Comparison of ENCODE assay signal across 8 cellular contexts in genomic region chr6:24720131-24720603, GRCh38. TPM values are rescaled to one million over a fixed set of nuclear protein-coding genes. Genes with fewer than 3 reads are reported as not detected.
DNase-seq lines count a peak whose midpoint lies in the region; ATAC-seq lines count a peak whose summit lies in the region.

No MANE protein-coding gene starts in this region.

- H3K27ac ChIP-seq in ectodermal cell (ENCODE audit: insufficient read depth, low read depth, low read length, poor library complexity, severe bottlenecking): peak overlapping the region; percentile 98

- H3K4me3 ChIP-seq in ectodermal cell (ENCODE audit: insufficient read depth, low read depth, low read length): peak overlapping the region; percentile 98

- no peaks in the 10 kb centered on the region for H3K27me3 ChIP-seq in ectodermal cell (ENCODE audit: control insufficient read depth, insufficient read depth, low read length, poor library complexity, severe bottlenecking)

- peaks cover 11% of the 10 kb centered on the region for H3K36me3 ChIP-seq in ectodermal cell (ENCODE audit: control insufficient read depth, insufficient read depth, low read length)

- ATAC-seq in HG03039 (IDR thresholded peaks at IDR 0.05; ENCODE audit: unreplicated experiment): no peak

- no peaks in the 10 kb centered on the region for H3K4me1 ChIP-seq in ectodermal cell (ENCODE audit: control insufficient read depth, insufficient read depth, low read length)

- DNase-seq in NCI-H446 (lab: John Stamatoyannopoulos, UW) (peak; percentile 57 to 62), NCI-H446 treated with DMSO at 0.1 percent for 48 hours (lab: John Stamatoyannopoulos, UW) (no peak), NCI-H1092 treated with DMSO at 0.1 percent for 48 hours (lab: John Stamatoyannopoulos, UW) (peak; percentile 39), mesenteric fat pad (ENCODE audit: low spot score) (peak; percentile 91)
- DNase-seq in activated CD8-positive, alpha-beta memory T cell treated with anti-CD3 and anti-CD28 coated beads for 1 hour (ENCODE audit: extremely low read depth in 1 of 2, low read depth in 1 of 2): peak; percentile 40 to 63
- peak; percentile 64 to 74 for DNase-seq in stimulated activated CD8-positive, alpha-beta memory T cell treated with anti-CD3 and anti-CD28 coated beads, Interleukin-15, amount 100 ng/mL, for 4 hours (ENCODE audit: low read depth in 2 of 2)

- no peaks in the 10 kb centered on the region for H3K9me3 ChIP-seq in ectodermal cell (ENCODE audit: control insufficient read depth, low read length)

- WGBS in ectodermal cell, 2 experiments: 0 to 1% methylated on average over 39 of the region's 39 CpGs

RNA-seq across cellular contexts. Expression of gene C6orf62, which starts 1.2 kb away (rescaled TPM):
- 89.1 TPM for polyA plus RNA-seq in ectodermal cell (2013, experiment 1 of 4)
- polyA plus RNA-seq in ectodermal cell (2013, experiment 2 of 4): 87.8 TPM
- polyA plus RNA-seq in ectodermal cell (2013, experiment 3 of 4): 81.5 TPM
- 87.0 TPM for polyA plus RNA-seq in ectodermal cell (2013, experiment 4 of 4)
- 99.2 TPM for total RNA-seq in mesenteric fat pad

RNA-seq across cellular contexts. Expression of gene ACOT13, which starts 53.3 kb away (rescaled TPM):
- 25.2 TPM for polyA plus RNA-seq in ectodermal cell (2013, experiment 1 of 4)
- 20.0 TPM for polyA plus RNA-seq in ectodermal cell (2013, experiment 2 of 4)
- polyA plus RNA-seq in ectodermal cell (2013, experiment 3 of 4): 32.1 TPM
- 38.5 TPM for polyA plus RNA-seq in ectodermal cell (2013, experiment 4 of 4)
- 17.0 TPM for total RNA-seq in mesenteric fat pad

RNA-seq across cellular contexts. Expression of gene TDP2, which starts 53.5 kb away (rescaled TPM):
- polyA plus RNA-seq in ectodermal cell (2013, experiment 1 of 4): 45.0 TPM
- 58.6 TPM for polyA plus RNA-seq in ectodermal cell (2013, experiment 2 of 4)
- polyA plus RNA-seq in ectodermal cell (2013, experiment 3 of 4): 44.6 TPM
- 49.4 TPM for polyA plus RNA-seq in ectodermal cell (2013, experiment 4 of 4)
- 29.9 TPM for total RNA-seq in mesenteric fat pad

RNA-seq across cellular contexts. Expression of gene GMNN, which starts 54.6 kb away (rescaled TPM):
- 98.4 TPM for polyA plus RNA-seq in ectodermal cell (2013, experiment 1 of 4)
- polyA plus RNA-seq in ectodermal cell (2013, experiment 2 of 4): 94.6 TPM
- polyA plus RNA-seq in ectodermal cell (2013, experiment 3 of 4): 95.7 TPM
- polyA plus RNA-seq in ectodermal cell (2013, experiment 4 of 4): 95.1 TPM
- total RNA-seq in mesenteric fat pad: 7.6 TPM
